In the genomic region with DNA sequence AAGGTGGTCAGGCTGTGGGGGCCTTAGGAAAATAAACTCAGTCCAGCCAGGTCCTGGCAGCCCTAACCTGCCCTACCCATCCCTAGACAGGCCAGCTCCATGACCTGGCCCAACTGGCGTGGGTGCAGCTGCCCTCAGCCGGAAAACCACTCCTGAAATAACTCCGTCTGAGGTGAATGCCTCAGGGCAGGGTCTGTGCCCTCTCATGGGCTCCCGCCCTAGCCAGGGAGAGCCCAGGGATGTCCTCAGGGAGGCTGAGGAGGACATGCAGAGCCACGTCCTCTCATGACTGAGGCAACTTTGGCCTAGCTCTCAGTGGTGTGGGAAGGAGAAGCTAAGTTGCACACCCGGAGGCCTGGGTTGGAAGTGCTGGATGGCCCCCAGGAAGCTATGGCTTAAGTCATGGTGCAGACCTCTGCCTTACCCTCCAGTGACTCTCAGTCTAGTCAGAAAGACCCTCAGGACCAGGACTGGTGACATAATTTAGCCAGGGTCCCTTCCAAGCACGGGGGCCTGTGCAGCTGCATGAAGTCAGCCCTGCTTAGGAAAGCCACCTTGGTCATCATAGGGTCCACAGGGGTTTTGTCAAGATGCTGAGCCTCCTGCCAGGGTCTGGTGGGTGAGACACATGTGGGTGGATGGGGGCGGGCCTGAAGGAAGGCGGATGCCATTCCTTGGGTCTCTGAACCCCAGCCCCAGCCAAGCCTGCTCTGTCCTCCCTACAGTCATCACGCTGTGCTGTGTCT, we compare ENCODE assay signal across 1 cellular context.
TF ChIP-seq lines count a peak whose summit lies in the region.

No MANE protein-coding gene starts in this region.

TF ChIP-seq in HepG2, 621 proteins besides CTCF, POLR2A, EP300 and RAD21:
- TF ChIP-seq MIER3 (CRISPR knock-in tag; IDR thresholded peaks at IDR 0.05; ENCODE audit: borderline replicate concordance) (no peak), ZBTB42 (CRISPR knock-in tag; IDR thresholded peaks at IDR 0.05) (no peak), PAX8 (CRISPR knock-in tag; IDR thresholded peaks at IDR 0.05; ENCODE audit: borderline replicate concordance) (no peak), ZNF598 (CRISPR knock-in tag; IDR thresholded peaks at IDR 0.05; ENCODE audit: borderline replicate concordance) (no peak), REXO4 (CRISPR knock-in tag; IDR thresholded peaks at IDR 0.05; ENCODE audit: borderline replicate concordance) (no peak), THAP11 (CRISPR knock-in tag; IDR thresholded peaks at IDR 0.05) (no peak), NFE2L2 (IDR thresholded peaks at IDR 0.05; ENCODE audit: low read length) (no peak), SMC3 (IDR thresholded peaks at IDR 0.05; ENCODE audit: low read length) (no peak), FOXM1 (CRISPR knock-in tag; IDR thresholded peaks at IDR 0.05) (no peak), MEF2D (CRISPR knock-in tag; IDR thresholded peaks at IDR 0.05) (no peak), ZNF552 (CRISPR knock-in tag; IDR thresholded peaks at IDR 0.05; ENCODE audit: borderline replicate concordance) (no peak), ZNF841 (CRISPR knock-in tag; IDR thresholded peaks at IDR 0.05; ENCODE audit: borderline replicate concordance) (no peak), BRCA1 (CRISPR knock-in tag; IDR thresholded peaks at IDR 0.05) (no peak), CENPX (CRISPR knock-in tag; IDR thresholded peaks at IDR 0.05) (no peak)
- TF ChIP-seq, protein P1, sequence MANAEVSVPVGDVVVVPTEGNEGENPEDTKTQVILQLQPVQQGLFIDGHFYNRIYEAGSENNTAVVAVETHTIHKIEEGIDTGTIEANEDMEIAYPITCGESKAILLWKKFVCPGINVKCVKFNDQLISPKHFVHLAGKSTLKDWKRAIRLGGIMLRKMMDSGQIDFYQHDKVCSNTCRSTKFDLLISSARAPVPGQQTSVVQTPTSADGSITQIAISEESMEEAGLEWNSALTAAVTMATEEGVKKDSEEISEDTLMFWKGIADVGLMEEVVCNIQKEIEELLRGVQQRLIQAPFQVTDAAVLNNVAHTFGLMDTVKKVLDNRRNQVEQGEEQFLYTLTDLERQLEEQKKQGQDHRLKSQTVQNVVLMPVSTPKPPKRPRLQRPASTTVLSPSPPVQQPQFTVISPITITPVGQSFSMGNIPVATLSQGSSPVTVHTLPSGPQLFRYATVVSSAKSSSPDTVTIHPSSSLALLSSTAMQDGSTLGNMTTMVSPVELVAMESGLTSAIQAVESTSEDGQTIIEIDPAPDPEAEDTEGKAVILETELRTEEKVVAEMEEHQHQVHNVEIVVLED (CRISPR knock-in tag; IDR thresholded peaks at IDR 0.05; ENCODE audit: borderline replicate concordance) = no peak
- TF ChIP-seq, protein P2, sequence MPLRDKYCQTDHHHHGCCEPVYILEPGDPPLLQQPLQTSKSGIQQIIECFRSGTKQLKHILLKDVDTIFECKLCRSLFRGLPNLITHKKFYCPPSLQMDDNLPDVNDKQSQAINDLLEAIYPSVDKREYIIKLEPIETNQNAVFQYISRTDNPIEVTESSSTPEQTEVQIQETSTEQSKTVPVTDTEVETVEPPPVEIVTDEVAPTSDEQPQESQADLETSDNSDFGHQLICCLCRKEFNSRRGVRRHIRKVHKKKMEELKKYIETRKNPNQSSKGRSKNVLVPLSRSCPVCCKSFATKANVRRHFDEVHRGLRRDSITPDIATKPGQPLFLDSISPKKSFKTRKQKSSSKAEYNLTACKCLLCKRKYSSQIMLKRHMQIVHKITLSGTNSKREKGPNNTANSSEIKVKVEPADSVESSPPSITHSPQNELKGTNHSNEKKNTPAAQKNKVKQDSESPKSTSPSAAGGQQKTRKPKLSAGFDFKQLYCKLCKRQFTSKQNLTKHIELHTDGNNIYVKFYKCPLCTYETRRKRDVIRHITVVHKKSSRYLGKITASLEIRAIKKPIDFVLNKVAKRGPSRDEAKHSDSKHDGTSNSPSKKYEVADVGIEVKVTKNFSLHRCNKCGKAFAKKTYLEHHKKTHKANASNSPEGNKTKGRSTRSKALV (CRISPR knock-in tag; IDR thresholded peaks at IDR 0.05) = no peak
